In genomic region chr2:173028671-173029070, GRCh38 we compare ENCODE assay signal across 17 cellular contexts. TPM values are rescaled to one million over a fixed set of nuclear protein-coding genes. Genes with fewer than 3 reads are reported as not detected.
A peak's percentile ranks its signal among the peaks of the same experiment; 100 is the strongest.
DNase-seq lines count a peak whose midpoint lies in the region; ATAC-seq and TF ChIP-seq lines count a peak whose summit lies in the region.
"Had no signal": no experiment of that assay in that cellular context is flagged by ENCODE, and none has a peak within 500 bp of the region (broad histone marks: within the 10 kb centered on the region; RNA-seq: fewer than 3 reads in every experiment).

No MANE protein-coding gene starts in this region.

- intact Hi-C loops in Panc1 (cut with micrococcal nuclease; ENCODE audit: unreplicated experiment): loop anchor here (5.0 kb wide), 1 partner anchor 184 kb away; no protein-coding TSS in a partner anchor
- intact Hi-C loops in right cardiac atrium (cut with DNase I): loop anchor here (5.0 kb wide), 4 partner anchors 49 to 184 kb away; partner anchors contain the start of gene MAP3K20 (in 1 of the 4)
- intact Hi-C loops in left lung (cut with DNase I): loop anchor here in 1 of 2 donors (10.0 kb wide), 1 partner anchor 224 kb away; no protein-coding TSS in a partner anchor

- no peaks in the 10 kb centered on the region for H3K9me3 Mint-ChIP-seq in activated CD8-positive, alpha-beta T cell treated with anti-CD3 and anti-CD28 coated beads, Interleukin-2, amount 10 ng/mL, durations not matched to agents 7 days and 5 days (ENCODE audit: insufficient read depth)
- no peaks in the 10 kb centered on the region for H3K9me3 Mint-ChIP-seq in T-cell
- H3K9me3 Mint-ChIP-seq: CD8-positive, alpha-beta memory T cell had no signal

- no peaks in the 10 kb centered on the region for H3K36me3 ChIP-seq in Panc1 (ENCODE audit: control insufficient read depth, insufficient read depth, low read length)
- H3K36me3 ChIP-seq in stomach smooth muscle (ENCODE audit: control insufficient read depth in 2 of 2, insufficient read depth in 2 of 2, low read length in 2 of 2): no peaks in the 10 kb centered on the region
- no peaks in the 10 kb centered on the region for H3K36me3 ChIP-seq in left lung
- H3K36me3 ChIP-seq: ascending aorta had no signal

- DNase-seq in GM04504 (ENCODE audit: low read depth) (peak; percentile 36), Panc1 (ENCODE audit: low read depth, low spot score) (no peak), right cardiac atrium (no peak), T-cell (no peak), left lung (no peak)
- no peak for DNase-seq in activated CD8-positive, alpha-beta T cell treated with anti-CD3 and anti-CD28 coated beads, Interleukin-2, amount 10 ng/mL, durations not matched to agents 7 days and 5 days
- DNase-seq: activated CD4-positive, alpha-beta T cell treated with anti-CD3 and anti-CD28 coated beads, Interleukin-2, amount 50 U/mL, for 48 hours; activated effector memory CD4-positive, alpha-beta T cell treated with Interleukin-2 at 50 U/mL for 16 hours; CD8-positive, alpha-beta memory T cell; effector CD4-positive, alpha-beta T cell; foreskin melanocyte; GF-D8; SIG-M5; testis had no signal

- H3K27ac ChIP-seq in Panc1 (ENCODE audit: low read length): peak overlapping the region; percentile 96
- peak overlapping the region; percentile 88 for H3K27ac ChIP-seq in right cardiac atrium (ENCODE audit: low read length)
- H3K27ac ChIP-seq in stomach smooth muscle (ENCODE audit: low read length): peak overlapping the region; percentile 7
- H3K27ac ChIP-seq in left lung: no peak overlapping the region
- H3K27ac ChIP-seq: parathyroid adenoma had no signal

- H3K27ac Mint-ChIP-seq in activated CD8-positive, alpha-beta T cell treated with anti-CD3 and anti-CD28 coated beads, Interleukin-2, amount 10 ng/mL, durations not matched to agents 7 days and 5 days: no peak overlapping the region
- no peak overlapping the region for H3K27ac Mint-ChIP-seq in T-cell
- H3K27ac Mint-ChIP-seq: CD8-positive, alpha-beta memory T cell had no signal

- H3K27me3 Mint-ChIP-seq in activated CD8-positive, alpha-beta T cell treated with anti-CD3 and anti-CD28 coated beads, Interleukin-2, amount 10 ng/mL, durations not matched to agents 7 days and 5 days (ENCODE audit: low read depth): peaks cover 2% of the 10 kb centered on the region
- peaks cover 5 to 16% of the 10 kb centered on the region in 2 donors for H3K27me3 Mint-ChIP-seq in T-cell

- H3K4me1 ChIP-seq in Panc1 (ENCODE audit: control insufficient read depth, insufficient read depth, low read length) (peaks cover 38% of the 10 kb centered on the region), right cardiac atrium (ENCODE audit: control insufficient read depth, insufficient read depth, low read length) (peaks cover 4% of the 10 kb centered on the region), stomach smooth muscle (ENCODE audit: control insufficient read depth, insufficient read depth, low read length) (peaks cover 15% of the 10 kb centered on the region), left lung (peaks cover 0 to 9% of the 10 kb centered on the region in 2 donors)
- H3K4me1 ChIP-seq: parathyroid adenoma had no signal

- no peaks in the 10 kb centered on the region for H3K27me3 ChIP-seq in Panc1 (ENCODE audit: control insufficient read depth, insufficient read depth, low read length)
- no peaks in the 10 kb centered on the region for H3K27me3 ChIP-seq in right cardiac atrium (ENCODE audit: control insufficient read depth, insufficient read depth)
- no peaks in the 10 kb centered on the region for H3K27me3 ChIP-seq in stomach smooth muscle (ENCODE audit: control insufficient read depth in 1 of 2, insufficient read depth in 2 of 2, low read length in 2 of 2)
- no peaks in the 10 kb centered on the region for H3K27me3 ChIP-seq in left lung
- H3K27me3 ChIP-seq: ascending aorta, testis had no signal

- ATAC-seq in Panc1: no peak
- no peak for ATAC-seq in right cardiac atrium
- ATAC-seq in activated CD8-positive, alpha-beta T cell treated with anti-CD3 and anti-CD28 coated beads, Interleukin-2, amount 10 ng/mL, durations not matched to agents 7 days and 5 days: no peak
- ATAC-seq in T-cell (replicated peaks in 1 of 4): no peak
- ATAC-seq in left lung: no peak

- BruUV-seq in Panc1 (replicated peaks; lab: Mats Ljungman, UMichigan): no TSS peak

- in situ Hi-C loops in Panc1 (cut with HindIII; ENCODE audit: low pct_unique_long_range_greater_than_20kb, low sequenced_read_pairs): no loop called here

- no peak overlapping the region for H3K4me3 Mint-ChIP-seq in activated CD8-positive, alpha-beta T cell treated with anti-CD3 and anti-CD28 coated beads, Interleukin-2, amount 10 ng/mL, durations not matched to agents 7 days and 5 days
- H3K4me3 Mint-ChIP-seq in T-cell: no peak overlapping the region
- H3K4me3 Mint-ChIP-seq: CD8-positive, alpha-beta memory T cell had no signal

- H3K9me3 ChIP-seq in Panc1 (ENCODE audit: control insufficient read depth, insufficient read depth, low read depth, low read length): no peaks in the 10 kb centered on the region
- H3K9me3 ChIP-seq in right cardiac atrium (ENCODE audit: control insufficient read depth, low read length): no peaks in the 10 kb centered on the region
- no peaks in the 10 kb centered on the region for H3K9me3 ChIP-seq in stomach smooth muscle (ENCODE audit: control insufficient read depth in 2 of 2, low read length in 2 of 2)
- H3K9me3 ChIP-seq in left lung: no peaks in the 10 kb centered on the region
- H3K9me3 ChIP-seq: ascending aorta, testis had no signal

- no peak overlapping the region for H3K9ac ChIP-seq in stomach smooth muscle (ENCODE audit: low read length in 2 of 2)
- H3K9ac ChIP-seq: parathyroid adenoma had no signal

- POLR2A ChIA-PET in Panc1 (lab: Charles Lee): no interaction called here
- POLR2A ChIA-PET in activated CD8-positive, alpha-beta T cell treated with anti-CD3 and anti-CD28 coated beads, Interleukin-2, amount 10 ng/mL, durations not matched to agents 7 days and 5 days (lab: Charles Lee): no interaction called here
- POLR2A ChIA-PET in T-cell (lab: Charles Lee): no interaction called here

- 65% methylated on average over 5 of the region's 5 CpGs for WGBS in right cardiac atrium

- no peaks in the 10 kb centered on the region for H3K4me1 Mint-ChIP-seq in activated CD8-positive, alpha-beta T cell treated with anti-CD3 and anti-CD28 coated beads, Interleukin-2, amount 10 ng/mL, durations not matched to agents 7 days and 5 days (ENCODE audit: low read depth)
- peaks cover 0 to 7% (median 2%) of the 10 kb centered on the region in 3 donors for H3K4me1 Mint-ChIP-seq in T-cell

- no peaks in the 10 kb centered on the region for H3K36me3 Mint-ChIP-seq in activated CD8-positive, alpha-beta T cell treated with anti-CD3 and anti-CD28 coated beads, Interleukin-2, amount 10 ng/mL, durations not matched to agents 7 days and 5 days (ENCODE audit: low read depth)
- no peaks in the 10 kb centered on the region for H3K36me3 Mint-ChIP-seq in T-cell
- H3K36me3 Mint-ChIP-seq: CD8-positive, alpha-beta memory T cell had no signal

- CTCF ChIA-PET in Panc1 (lab: Charles Lee): interaction anchor here (0.6 to 2.5 kb wide), 5 partner anchors 52 to 188 kb away, joined by 3 to 9 read pairs (median 4); no protein-coding TSS in a partner anchor
- CTCF ChIA-PET in activated CD8-positive, alpha-beta T cell treated with anti-CD3 and anti-CD28 coated beads, Interleukin-2, amount 10 ng/mL, durations not matched to agents 7 days and 5 days (lab: Charles Lee): interaction anchor here (0.9 to 12.5 kb wide), 16 partner anchors 16 to 420 kb away, joined by 3 to 340 read pairs (median 6); no protein-coding TSS in a partner anchor
- CTCF ChIA-PET in T-cell (lab: Charles Lee): interaction anchor here (0.6 to 4.8 kb wide), 15 partner anchors 32 to 1312 kb away, joined by 3 to 71 read pairs (median 3); no protein-coding TSS in a partner anchor

- TF ChIP-seq CTCF in Panc1 (IDR thresholded peaks at IDR 0.05): no peak
- TF ChIP-seq CTCF in left lung (IDR thresholded peaks at IDR 0.05): no peak

- H3K4me3 ChIP-seq in Panc1 (ENCODE audit: low read depth in 2 of 2, low read length in 2 of 2) (no peak overlapping the region), right cardiac atrium (ENCODE audit: low read length) (no peak overlapping the region), stomach smooth muscle (ENCODE audit: low read length in 2 of 2) (no peak overlapping the region), left lung (no peak overlapping the region)
- H3K4me3 ChIP-seq: ascending aorta, testis had no signal

RNA-seq across cellular contexts. Expression of gene MAP3K20, which starts 47.0 kb away (rescaled TPM):
- total RNA-seq in Panc1 (2021; ENCODE audit: unreplicated experiment): 121 TPM
- polyA plus RNA-seq in Panc1 (2012; ENCODE audit: insufficient read length): 60.5 TPM
- 100 to 1,000 TPM; 268 to 327 (median 295) TPM for total RNA-seq in right cardiac atrium
- polyA plus RNA-seq in right cardiac atrium: 86.3 TPM
- total RNA-seq in activated CD8-positive, alpha-beta T cell treated with anti-CD3 and anti-CD28 coated beads, Interleukin-2, amount 10 ng/mL, durations not matched to agents 7 days and 5 days: 10 to 100 TPM; 15.6 to 16.0 TPM
- 1 to 10 TPM; 1.1 to 3.0 (median 1.4) TPM for total RNA-seq in T-cell
- 10 to 100 TPM; 49.6 to 57.5 TPM for total RNA-seq in left lung

Comparison
In these comparisons a context has a peak if more than half of its experiments do, and no peak if none do; other contexts are left out.
1. H3K27ac ChIP-seq: peak in Panc1 (single experiment), right cardiac atrium (single experiment) and stomach smooth muscle (single experiment); none in left lung (0 of 2).
2. RNA of gene MAP3K20, which starts 47.0 kb away (total RNA-seq): 268 to 327 TPM in right cardiac atrium, 121 TPM in Panc1 (single experiment), 49.6 to 57.5 TPM in left lung and 15.6 to 16.0 TPM in activated CD8-positive, alpha-beta T cell treated with anti-CD3 and anti-CD28 coated beads, Interleukin-2, amount 10 ng/mL, durations not matched to agents 7 days and 5 days; 1.1 to 3.0 TPM in T-cell; every median in the first group is over 4 times any median in the second.